ENCODE assay signal across 8 cellular contexts in genomic region chr11:68447015-68447801, GRCh38. TPM values are rescaled to one million over a fixed set of nuclear protein-coding genes. Genes with fewer than 3 reads are reported as not detected.
DNase-seq lines count a peak whose midpoint lies in the region; ATAC-seq, FAIRE-seq and TF ChIP-seq lines count a peak whose summit lies in the region.

No MANE protein-coding gene starts in this region.

- H3K4me3 ChIP-seq in astrocyte of the spinal cord (ENCODE audit: low read depth, low read length): no peak overlapping the region
- H3K4me3 ChIP-seq in small intestine (ENCODE audit: low read depth in 1 of 2, low read length in 2 of 2): no peak overlapping the region

- peaks cover 2 to 3% of the 10 kb centered on the region in 2 donors for H3K36me3 ChIP-seq in small intestine (ENCODE audit: control insufficient read depth in 2 of 2, insufficient read depth in 2 of 2, low read length in 2 of 2)

- DNase-seq in AG08395 (ENCODE audit: low spot score): peak; percentile 88
- peak; percentile 50 for DNase-seq in NCI-H1092 treated with DMSO at 0.1 percent for 48 hours (lab: John Stamatoyannopoulos, UW)
- DNase-seq in UCSD-AML1 (lab: John Stamatoyannopoulos, UW; ENCODE audit: unreplicated experiment): peak; percentile 67
- peak; percentile 58 for DNase-seq in astrocyte of the spinal cord (ENCODE audit: low read depth, low spot score)
- DNase-seq in iPS DF 19.7 (ENCODE audit: low read depth, low spot score): peak; percentile 65
- DNase-seq in small intestine: peak; percentile 75

- TF ChIP-seq CTCF in astrocyte of the spinal cord (IDR thresholded peaks at IDR 0.05; ENCODE audit: low read depth, low read length): peak; percentile 91

- 47 to 52% (median 52%) methylated on average over 22 to 25 of the region's 25 CpGs for WGBS in small intestine, 3 donors

- FAIRE-seq in small intestine (lab: Jason Lieb, UNC): no peak

- H3K4me1 ChIP-seq in small intestine (ENCODE audit: control insufficient read depth in 2 of 2, insufficient read depth in 1 of 2, low read depth in 1 of 2, low read length in 1 of 2): no peaks in the 10 kb centered on the region

- ATAC-seq in GM18907 (IDR thresholded peaks at IDR 0.05; ENCODE audit: unreplicated experiment) (peak; percentile 59), HG02981 (IDR thresholded peaks at IDR 0.05; ENCODE audit: unreplicated experiment) (no peak)

- in situ Hi-C loops in astrocyte of the spinal cord (cut with HindIII; ENCODE audit: low sequenced_read_pairs): no loop called here

- H3K9me3 ChIP-seq in small intestine (ENCODE audit: control insufficient read depth, low read depth): no peaks in the 10 kb centered on the region

- H3K27me3 ChIP-seq in small intestine (ENCODE audit: control insufficient read depth in 2 of 2, insufficient read depth in 2 of 2, low read length in 2 of 2): no peaks in the 10 kb centered on the region

- no peak overlapping the region for H3K27ac ChIP-seq in small intestine (ENCODE audit: low read depth in 1 of 2, low read length in 1 of 2)

RNA-seq across cellular contexts. Expression of gene PPP6R3, which starts 13.3 kb away (rescaled TPM):
- polyA plus RNA-seq in small intestine: 10 to 100 TPM; 30.5 to 39.4 (median 38.7) TPM
